In the genomic region with DNA sequence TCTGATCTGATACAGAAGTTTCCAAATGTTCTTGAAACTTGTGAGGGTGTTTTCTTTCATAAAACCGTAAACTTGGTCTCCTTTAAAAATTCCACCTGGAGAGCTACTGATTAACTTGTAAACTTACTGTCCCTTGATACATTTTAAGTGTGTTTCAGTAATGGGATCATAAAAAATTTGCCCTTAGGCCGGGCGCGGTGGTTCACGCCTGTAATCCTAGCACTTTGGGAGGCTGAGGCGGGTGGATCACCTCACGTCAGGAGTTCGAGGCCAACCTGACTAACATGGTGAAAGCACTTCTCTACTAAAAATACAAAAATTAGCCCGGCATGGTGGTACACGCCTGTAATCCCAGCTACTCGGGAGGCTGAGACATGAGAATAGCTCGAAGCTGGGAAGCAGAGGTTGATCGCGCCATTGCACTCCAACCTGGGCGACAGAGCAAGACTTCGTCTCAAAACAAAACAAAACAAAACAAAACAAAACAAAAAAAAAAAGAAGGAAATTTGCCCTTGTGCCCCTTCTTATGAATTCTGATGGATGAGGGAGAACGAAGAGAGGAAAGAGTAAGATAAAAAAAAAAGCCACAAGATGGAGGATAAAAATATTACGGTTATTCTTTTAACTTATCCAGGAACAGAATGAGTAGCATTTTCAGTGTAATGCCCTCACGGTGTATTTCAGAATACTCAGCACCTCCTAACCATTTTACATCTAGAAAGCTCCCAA, we compare ENCODE assay signal across 8 cellular contexts. TPM values are rescaled to one million over a fixed set of nuclear protein-coding genes. Genes with fewer than 3 reads are reported as not detected.
DNase-seq lines count a peak whose midpoint lies in the region; ATAC-seq and TF ChIP-seq lines count a peak whose summit lies in the region.

No MANE protein-coding gene starts in this region.

- peaks cover 0 to 6% (median 0%) of the 10 kb centered on the region in 5 donors for H3K27me3 Mint-ChIP-seq in naive thymus-derived CD8-positive, alpha-beta T cell

- POLR2A ChIA-PET in naive thymus-derived CD8-positive, alpha-beta T cell (lab: Charles Lee): interaction anchor here (0.6 kb wide), 1 partner anchor 13 kb away, joined by 3 read pairs; no protein-coding TSS in a partner anchor

- ATAC-seq in naive thymus-derived CD8-positive, alpha-beta T cell: peak; percentile 12 to 23
- no peak for ATAC-seq in sciatic nerve

- in situ Hi-C loops in KBM-7 (cut with MboI; ENCODE audit: low pct_unique_long_range_greater_than_20kb, low sequenced_read_pairs): loop anchor here (25.0 kb wide), 1 partner anchor 189 kb away; a partner anchor contains a TSS

- TF ChIP-seq CTCF in AG09309 (IDR thresholded peaks at IDR 0.05; ENCODE audit: control insufficient read depth, insufficient read depth, low read depth, low read length, missing control alignments) (no peak), choroid plexus epithelial cell (conservative IDR thresholded peaks at IDR 0.05; ENCODE audit: low read depth, low read length) (no peak)

- DNase-seq in AG09309 (ENCODE audit: low read depth) (no peak), LoVo (ENCODE audit: low spot score) (peak; percentile 50), choroid plexus epithelial cell (ENCODE audit: low read depth) (no peak), anterior cingulate cortex (lab: John Stamatoyannopoulos, UW) (no peak), COLO829 (ENCODE audit: low spot score) (no peak), KBM-7 (no peak), sciatic nerve (ENCODE audit: low spot score) (no peak)
- peak in 1 of 10 donors; percentile 2 for DNase-seq in naive thymus-derived CD8-positive, alpha-beta T cell

- H3K4me1 Mint-ChIP-seq in naive thymus-derived CD8-positive, alpha-beta T cell: peaks cover 6 to 47% (median 16%) of the 10 kb centered on the region in 4 donors

- H3K4me3 ChIP-seq in AG09309 (ENCODE audit: control insufficient read depth, low read depth, low read length): peak overlapping the region; percentile 34
- H3K4me3 ChIP-seq in choroid plexus epithelial cell (ENCODE audit: low read depth, low read length): peak overlapping the region; percentile 56

- H3K36me3 Mint-ChIP-seq in naive thymus-derived CD8-positive, alpha-beta T cell: no peaks in the 10 kb centered on the region

- peak overlapping the region; percentile 55 to 84 (median 74) for H3K4me3 Mint-ChIP-seq in naive thymus-derived CD8-positive, alpha-beta T cell

- no peaks in the 10 kb centered on the region for H3K9me3 Mint-ChIP-seq in naive thymus-derived CD8-positive, alpha-beta T cell

- intact Hi-C loops in sciatic nerve (cut with DNase I): no loop called here

- H3K27ac Mint-ChIP-seq in naive thymus-derived CD8-positive, alpha-beta T cell: peak overlapping the region in 5 of 10 donors; percentile 22 to 79 (median 52)

RNA-seq across cellular contexts. Expression of a gene that starts 32.1 kb away (rescaled TPM):
- 10 to 100 TPM; 16.1 to 18.1 TPM for total RNA-seq in naive thymus-derived CD8-positive, alpha-beta T cell
- polyA plus RNA-seq in naive thymus-derived CD8-positive, alpha-beta T cell: 1 to 10 TPM; 3.6 to 4.2 (median 3.7) TPM
- total RNA-seq in sciatic nerve: 11.9 TPM
